ENCODE assay signal across 24 cellular contexts in genomic region chrX:69264134-69264533, GRCh38.
DNase-seq lines count a peak whose midpoint lies in the region; ATAC-seq, FAIRE-seq and TF ChIP-seq lines count a peak whose summit lies in the region.
"Had no signal": no experiment of that assay in that cellular context is flagged by ENCODE, and none has a peak within 500 bp of the region (broad histone marks: within the 10 kb centered on the region; RNA-seq: fewer than 3 reads in every experiment).

No MANE protein-coding gene starts in this region.

- H3K27ac ChIP-seq in H1 (ENCODE audit: low read depth, low read length): no peak overlapping the region
- no peak overlapping the region for H3K27ac ChIP-seq in iPS-20b (ENCODE audit: low read length)
- no peak overlapping the region for H3K27ac ChIP-seq in gastroesophageal sphincter
- H3K27ac ChIP-seq: BLaER1, Peyer's patch, SJCRH30 had no signal

- peaks cover 0 to 2% of the 10 kb centered on the region in 2 experiments for H4K20me1 ChIP-seq in H1 (replicated peaks in 1 of 2; ENCODE audit: control insufficient read depth in 1 of 2, insufficient read depth in 2 of 2, low read length in 2 of 2)

- in situ Hi-C loops in HAP-1 (cut with MboI; ENCODE audit: low sequenced_read_pairs): no loop called here

- H4K5ac ChIP-seq in H1 (ENCODE audit: insufficient read length, low read depth, low read length): no peak overlapping the region

- no peak overlapping the region for H3K56ac ChIP-seq in H1 (replicated peaks; ENCODE audit: insufficient read length, low read depth, low read length)

- TF ChIP-seq EP300 in H1 (IDR thresholded peaks at IDR 0.05; ENCODE audit: borderline replicate concordance in 1 of 2, low read depth in 2 of 2, low read length in 2 of 2): peak in 1 of 2 experiments; percentile 91; a peak in 1 of 3 replicates
- TF ChIP-seq EP300 in gastroesophageal sphincter (IDR thresholded peaks at IDR 0.05): no peak

- H2BK120ac ChIP-seq in H1 (replicated peaks; ENCODE audit: low read depth, low read length): no peak overlapping the region

- POLR2A ChIA-PET in H1 (lab: Charles Lee; ENCODE audit: partially characterized antibody): interaction anchor here (0.6 to 1.1 kb wide), 3 partner anchors 9 to 417 kb away, joined by 3 to 4 read pairs (median 3); no protein-coding TSS in a partner anchor

- FAIRE-seq in H1 (lab: Jason Lieb, UNC): peak; percentile 97
- FAIRE-seq: G401.6, GM12892, GM18507 had no signal

- H3K4me1 ChIP-seq in HAP-1: peaks cover 36% of the 10 kb centered on the region
- peaks cover 2 to 14% (median 6%) of the 10 kb centered on the region in 4 experiments; a peak in 5 of 7 replicates for H3K4me1 ChIP-seq in H1 (replicated peaks in 1 of 4; ENCODE audit: control insufficient read depth in 3 of 4, insufficient read depth in 4 of 4, low read length in 3 of 4)
- peaks cover 18% of the 10 kb centered on the region; the same call in 1 of the 2 replicates for H3K4me1 ChIP-seq in iPS-20b (ENCODE audit: insufficient read depth, low read length)
- no peaks in the 10 kb centered on the region for H3K4me1 ChIP-seq in gastroesophageal sphincter
- H3K4me1 ChIP-seq: Caco-2, Peyer's patch, SJCRH30 had no signal

- TF ChIP-seq RAD21 in H1 (IDR thresholded peaks at IDR 0.05 in 1 of 2, conservative IDR thresholded peaks at IDR 0.05 in 1 of 2; ENCODE audit: low read depth in 2 of 2, low read length in 2 of 2): no peak

- no peak for ATAC-seq in gastroesophageal sphincter

- H3K4ac ChIP-seq in H1 (replicated peaks; ENCODE audit: insufficient read length, low read depth, low read length): no peak overlapping the region

- H3K4me2 ChIP-seq in H1 (ENCODE audit: insufficient read depth in 1 of 2, low read depth in 2 of 2, low read length in 2 of 2): no peak overlapping the region; a peak in 1 of 4 replicates
- H3K4me2 ChIP-seq: BLaER1 had no signal

- H3K27me3 ChIP-seq in HAP-1 (ENCODE audit: low read depth) (no peaks in the 10 kb centered on the region), H1 (replicated peaks in 1 of 4; ENCODE audit: control insufficient read depth in 3 of 4, extremely low read depth in 1 of 4, insufficient read depth in 3 of 4, low read length in 3 of 4) (peaks cover 34 to 67% (median 63%) of the 10 kb centered on the region in 4 experiments), iPS-20b (ENCODE audit: insufficient read depth, low read length) (peaks cover 87% of the 10 kb centered on the region), gastroesophageal sphincter (no peaks in the 10 kb centered on the region)
- H3K27me3 ChIP-seq: Peyer's patch, SJCRH30 had no signal

- H3K23ac ChIP-seq in H1 (ENCODE audit: insufficient read length): no peak overlapping the region

- no peak overlapping the region for H4K8ac ChIP-seq in H1 (ENCODE audit: extremely low read depth, insufficient read depth, low read length)

- H3K14ac ChIP-seq in H1 (ENCODE audit: insufficient read length): no peak overlapping the region

- no peaks in the 10 kb centered on the region for H3K23me2 ChIP-seq in H1 (ENCODE audit: low read depth, low read length)

- no peaks in the 10 kb centered on the region for H3K36me3 ChIP-seq in HAP-1 (replicated peaks)
- no peaks in the 10 kb centered on the region for H3K36me3 ChIP-seq in H1 (ENCODE audit: control insufficient read depth in 2 of 4, insufficient read depth in 4 of 4, low read length in 3 of 4)
- H3K36me3 ChIP-seq in iPS-20b (ENCODE audit: insufficient read depth, low read depth, low read length): no peaks in the 10 kb centered on the region
- no peaks in the 10 kb centered on the region for H3K36me3 ChIP-seq in gastroesophageal sphincter
- H3K36me3 ChIP-seq: BLaER1, Peyer's patch, SJCRH30 had no signal

- no peak overlapping the region for H2BK5ac ChIP-seq in H1 (ENCODE audit: low read depth, low read length)

- no peak overlapping the region for H4K91ac ChIP-seq in H1 (replicated peaks; ENCODE audit: insufficient read length, low read length)

- TF ChIP-seq POLR2A in H1 (IDR thresholded peaks at IDR 0.05; ENCODE audit: control extremely low read depth in 1 of 2, low read depth in 2 of 2, low read length in 2 of 2): no peak
- no peak for TF ChIP-seq POLR2A in gastroesophageal sphincter (IDR thresholded peaks at IDR 0.05)

- H2BK20ac ChIP-seq in H1 (ENCODE audit: low read length): no peak overlapping the region

- CTCF ChIA-PET in H1 (lab: Charles Lee; ENCODE audit: partially characterized antibody): interaction anchor here (0.7 to 2.9 kb wide), 5 partner anchors 11 to 124 kb away, joined by 3 to 17 read pairs (median 4); no protein-coding TSS in a partner anchor

- H2BK15ac ChIP-seq in H1 (ENCODE audit: low read length): no peak overlapping the region

- no peak for TF ChIP-seq CTCF in H1 (IDR thresholded peaks at IDR 0.05; ENCODE audit: control extremely low read depth in 1 of 3, insufficient read depth in 1 of 3, low read depth in 1 of 3, low read length in 3 of 3)
- no peak for TF ChIP-seq CTCF in gastroesophageal sphincter (IDR thresholded peaks at IDR 0.05)

- no peak overlapping the region for H3K9ac ChIP-seq in H1 (replicated peaks in 1 of 4; ENCODE audit: extremely low read depth in 1 of 4, low read depth in 3 of 4, low read length in 3 of 4)
- no peak overlapping the region for H3K9ac ChIP-seq in iPS-20b (ENCODE audit: low read depth, low read length)
- H3K9ac ChIP-seq: BLaER1 had no signal

- H3K4me3 ChIP-seq in HAP-1: peak overlapping the region; percentile 11
- peak overlapping the region in 1 of 4 experiments; percentile 15; a peak in 1 of 8 replicates for H3K4me3 ChIP-seq in H1 (ENCODE audit: extremely low read depth in 1 of 4, insufficient read depth in 2 of 4, low read depth in 3 of 4, low read length in 4 of 4)
- H3K4me3 ChIP-seq in iPS-20b (ENCODE audit: low read length): peak overlapping the region; percentile 31; the same call in 1 of the 2 replicates
- no peak overlapping the region for H3K4me3 ChIP-seq in gastroesophageal sphincter
- H3K4me3 ChIP-seq: BLaER1, Peyer's patch, SJCRH30 had no signal

- peak; percentile 99 to 100 for DNase-seq in HAP-1 (ENCODE audit: low spot score in 2 of 2)
- DNase-seq in H1 (ENCODE audit: low read depth in 1 of 2, low spot score in 2 of 2): peak; percentile 66 to 88
- DNase-seq in A172 (ENCODE audit: low spot score): no peak
- DNase-seq in NCI-H1417 (lab: John Stamatoyannopoulos, UW): no peak
- no peak for DNase-seq in stimulated activated CD4-positive, alpha-beta T cell treated with anti-CD3 and anti-CD28 coated beads, Interleukin-15, amount 100 ng/mL, for 24 hours
- DNase-seq: ACHN; Caco-2; CD4-positive, alpha-beta memory T cell; DMS 273 treated with DMSO at 0.1 percent for 48 hours; HFFc6; KBM-7; NCI-H1092 treated with DMSO at 0.1 percent for 48 hours; NCI-H146; NCI-H2029; NCI-H2171 treated with DMSO at 0.1 percent for 48 hours; NCI-H524 treated with DMSO at 0.1 percent for 48 hours; Peyer's patch; SJCRH30 had no signal

- H3K79me1 ChIP-seq in H1 (ENCODE audit: low read depth, low read length): no peaks in the 10 kb centered on the region

- 0% methylated on average over 7 of the region's 11 CpGs; no CpG with 5 or more reads in 1 of the 2 experiments for WGBS in H1 (ENCODE audit: extremely low coverage in 1 of 2, insufficient coverage in 1 of 2, insufficient read length in 1 of 2, insufficient replicate concordance in 2 of 2, low coverage in 1 of 2, low lambda C conversion rate in 2 of 2, missing lambda C conversion rate in 1 of 2), 2 experiments
- 76% methylated on average over 8 of the region's 11 CpGs; no CpG with 5 or more reads in 1 of the 2 donors for WGBS in gastroesophageal sphincter (ENCODE audit: low coverage in 1 of 2), 2 donors

- H3K79me2 ChIP-seq in H1 (ENCODE audit: control insufficient read depth in 1 of 2, insufficient read depth in 2 of 2, low read length in 2 of 2): no peaks in the 10 kb centered on the region

- no peak overlapping the region for H3K18ac ChIP-seq in H1 (ENCODE audit: extremely low read depth, low read length)

- H2BK12ac ChIP-seq in H1 (ENCODE audit: low read depth, low read length): no peak overlapping the region

- H2AK5ac ChIP-seq in H1 (ENCODE audit: low read depth, low read length): no peak overlapping the region

- H3K9me3 ChIP-seq in HAP-1: no peaks in the 10 kb centered on the region
- no peaks in the 10 kb centered on the region for H3K9me3 ChIP-seq in H1 (ENCODE audit: insufficient read depth in 2 of 2, low read depth in 1 of 2, low read length in 1 of 2)
- no peaks in the 10 kb centered on the region for H3K9me3 ChIP-seq in iPS-20b (ENCODE audit: insufficient read depth, low read depth, low read length)
- no peaks in the 10 kb centered on the region for H3K9me3 ChIP-seq in gastroesophageal sphincter
- H3K9me3 ChIP-seq: BLaER1, Caco-2, Peyer's patch, SJCRH30 had no signal

- no peak overlapping the region for H2AFZ ChIP-seq in H1 (ENCODE audit: low read length)

TF ChIP-seq in H1, 55 proteins besides CTCF, POLR2A, EP300 and RAD21 (continues in another document):
- TF ChIP-seq SRF (IDR thresholded peaks at IDR 0.05; ENCODE audit: low read depth, low read length) (no peak), CTBP2 (IDR thresholded peaks at IDR 0.05; ENCODE audit: borderline replicate concordance, insufficient read depth, insufficient read length, low read length) (peak; percentile 87), ASH2L (IDR thresholded peaks at IDR 0.05; ENCODE audit: low read length) (no peak), USF2 (IDR thresholded peaks at IDR 0.05; ENCODE audit: low read length) (no peak), GABPA (IDR thresholded peaks at IDR 0.05; ENCODE audit: borderline replicate concordance, insufficient read depth, low read length) (no peak), EGR1 (IDR thresholded peaks at IDR 0.05; ENCODE audit: borderline replicate concordance, low read depth, low read length) (peak; percentile 39; the same call in 1 of the 2 replicates), TAF7 (optimal IDR thresholded peaks at IDR 0.05; ENCODE audit: borderline replicate concordance, low read depth, low read length) (no peak), CHD2 (IDR thresholded peaks at IDR 0.05; ENCODE audit: low read length) (0 out of 2 replicates have a peak, but pooled peaks have one; percentile 32), CEBPB (IDR thresholded peaks at IDR 0.05; ENCODE audit: low read depth, low read length) (no peak), RFX5 (IDR thresholded peaks at IDR 0.05; ENCODE audit: borderline replicate concordance, low read depth, low read length) (no peak), KDM5A (IDR thresholded peaks at IDR 0.05; ENCODE audit: low read length) (no peak), POLR2AphosphoS5 (IDR thresholded peaks at IDR 0.05; ENCODE audit: low read depth, low read length) (peak; percentile 93), RXRA (IDR thresholded peaks at IDR 0.05; ENCODE audit: insufficient read depth, low read depth, low read length) (peak; percentile 85; the same call in 1 of the 2 replicates), SUZ12 (IDR thresholded peaks at IDR 0.05; ENCODE audit: low read length) (no peak)

Comparison
In these comparisons a context has a peak if more than half of its experiments do, and no peak if none do; other contexts are left out.
1. DNase-seq: peak in HAP-1 (2 of 2) and H1 (2 of 2); none in A172 (single experiment), NCI-H1417 (0 of 3) and stimulated activated CD4-positive, alpha-beta T cell treated with anti-CD3 and anti-CD28 coated beads, Interleukin-15, amount 100 ng/mL, for 24 hours (single experiment).
2. H3K4me3 ChIP-seq: peak in HAP-1 (single experiment) and iPS-20b (single experiment); none in gastroesophageal sphincter (0 of 2).